Comparison of ENCODE assay signal across 1 cellular context in the genomic region with DNA sequence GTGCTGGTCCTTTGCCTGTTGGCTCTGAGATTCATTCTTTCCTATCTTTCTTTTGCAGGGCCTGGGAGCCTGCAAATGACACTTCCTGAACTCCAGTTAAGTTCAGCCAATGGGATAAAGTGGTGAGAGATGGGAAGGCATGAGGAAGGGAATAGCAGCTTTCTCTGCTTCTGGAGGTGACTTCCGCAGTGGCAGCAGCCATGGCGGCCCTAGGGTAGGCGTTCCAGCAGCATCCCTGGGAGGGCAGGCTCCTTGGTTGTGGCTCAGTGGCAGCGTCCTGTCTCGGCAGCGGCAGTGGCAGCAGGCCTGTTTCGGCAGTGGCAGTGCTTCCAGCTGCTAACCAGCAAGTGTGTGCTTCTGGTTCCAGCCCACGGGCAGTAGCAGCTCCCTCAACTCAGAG.
TF ChIP-seq lines count a peak whose summit lies in the region.

No MANE protein-coding gene starts in this region.

TF ChIP-seq in IMR-90, 13 proteins besides CTCF, POLR2A, EP300 and RAD21:
- TF ChIP-seq SMC3 (IDR thresholded peaks at IDR 0.05; ENCODE audit: low read depth, low read length) (no peak), NFE2L2 (IDR thresholded peaks at IDR 0.05; ENCODE audit: low read depth, low read length) (no peak), CHD1 (IDR thresholded peaks at IDR 0.05; ENCODE audit: low read depth, low read length) (no peak), FOS (IDR thresholded peaks at IDR 0.05; ENCODE audit: low read depth, low read length) (no peak), RCOR1 (IDR thresholded peaks at IDR 0.05; ENCODE audit: insufficient replicate concordance, low read length) (no peak), MXI1 (IDR thresholded peaks at IDR 0.05; ENCODE audit: borderline replicate concordance, low read depth, low read length) (no peak), RFX5 (IDR thresholded peaks at IDR 0.05; ENCODE audit: low read depth, low read length) (no peak), MAZ (IDR thresholded peaks at IDR 0.05; ENCODE audit: borderline replicate concordance, low read depth, low read length) (no peak)
- TF ChIP-seq, protein P1, sequence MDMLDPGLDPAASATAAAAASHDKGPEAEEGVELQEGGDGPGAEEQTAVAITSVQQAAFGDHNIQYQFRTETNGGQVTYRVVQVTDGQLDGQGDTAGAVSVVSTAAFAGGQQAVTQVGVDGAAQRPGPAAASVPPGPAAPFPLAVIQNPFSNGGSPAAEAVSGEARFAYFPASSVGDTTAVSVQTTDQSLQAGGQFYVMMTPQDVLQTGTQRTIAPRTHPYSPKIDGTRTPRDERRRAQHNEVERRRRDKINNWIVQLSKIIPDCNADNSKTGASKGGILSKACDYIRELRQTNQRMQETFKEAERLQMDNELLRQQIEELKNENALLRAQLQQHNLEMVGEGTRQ (IDR thresholded peaks at IDR 0.05; ENCODE audit: low read depth, low read length) = no peak
- TF ChIP-seq, protein P2, sequence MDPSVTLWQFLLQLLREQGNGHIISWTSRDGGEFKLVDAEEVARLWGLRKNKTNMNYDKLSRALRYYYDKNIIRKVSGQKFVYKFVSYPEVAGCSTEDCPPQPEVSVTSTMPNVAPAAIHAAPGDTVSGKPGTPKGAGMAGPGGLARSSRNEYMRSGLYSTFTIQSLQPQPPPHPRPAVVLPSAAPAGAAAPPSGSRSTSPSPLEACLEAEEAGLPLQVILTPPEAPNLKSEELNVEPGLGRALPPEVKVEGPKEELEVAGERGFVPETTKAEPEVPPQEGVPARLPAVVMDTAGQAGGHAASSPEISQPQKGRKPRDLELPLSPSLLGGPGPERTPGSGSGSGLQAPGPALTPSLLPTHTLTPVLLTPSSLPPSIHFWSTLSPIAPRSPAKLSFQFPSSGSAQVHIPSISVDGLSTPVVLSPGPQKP (IDR thresholded peaks at IDR 0.05; ENCODE audit: borderline replicate concordance, low read depth, low read length) = no peak
